Comparison of ENCODE assay signal across 28 cellular contexts in genomic region chr5:180365829-180366228, GRCh38. TPM values are rescaled to one million over a fixed set of nuclear protein-coding genes. Genes with fewer than 3 reads are reported as not detected.
"Had no signal": no experiment of that assay in that cellular context is flagged by ENCODE, and none has a peak within 500 bp of the region (broad histone marks: within the 10 kb centered on the region; RNA-seq: fewer than 3 reads in every experiment).

No MANE protein-coding gene starts in this region.

- H3K27ac Mint-ChIP-seq: activated B cell treated with CpG ODN at 0.5 μM for 24 hours; activated CD4-positive, alpha-beta T cell treated with anti-CD3 and anti-CD28 coated beads for 36 hours; activated naive CD8-positive, alpha-beta T cell treated with anti-CD3 and anti-CD28 coated beads for 36 hours; activated T-cell treated with anti-CD3 and anti-CD28 coated beads, Interleukin-2, amount 50 U/mL, for 24 hours; activated T-helper 2 cell treated with anti-CD3 and anti-CD28 coated beads, Interferon-gamma antibody, Interleukin-2, Interleukin-4, amounts not matched to agents 10 μg/mL and 5 μg/mL and 100 μg/mL, durations not matched to agents 14 hours and 24 hours and 36 hours; endodermal cell; naive B cell; stimulated activated naive CD8-positive, alpha-beta T cell treated with anti-CD3 and anti-CD28 coated beads, Interleukin-15, amount 100 ng/mL, for 72 hours; T-helper 17 cell had no signal

- H3K4me1 Mint-ChIP-seq: activated B cell treated with CpG ODN at 0.5 μM for 24 hours; activated CD4-positive, alpha-beta T cell treated with anti-CD3 and anti-CD28 coated beads for 36 hours; activated naive CD8-positive, alpha-beta T cell treated with anti-CD3 and anti-CD28 coated beads for 36 hours; endodermal cell; naive B cell; neural crest cell; stimulated activated naive CD8-positive, alpha-beta T cell treated with anti-CD3 and anti-CD28 coated beads, Interleukin-15, amount 100 ng/mL, for 72 hours had no signal

- H3K4me3 Mint-ChIP-seq: activated B cell treated with CpG ODN at 0.5 μM for 24 hours; activated CD4-positive, alpha-beta T cell treated with anti-CD3 and anti-CD28 coated beads for 36 hours; activated naive CD8-positive, alpha-beta T cell treated with anti-CD3 and anti-CD28 coated beads for 36 hours; activated T-cell treated with anti-CD3 and anti-CD28 coated beads, Interleukin-2, amount 50 U/mL, for 24 hours; endodermal cell; naive B cell; neural crest cell; stimulated activated naive CD8-positive, alpha-beta T cell treated with anti-CD3 and anti-CD28 coated beads, Interleukin-15, amount 100 ng/mL, for 72 hours; T-helper 17 cell had no signal

- H3K9me3 ChIP-seq: heart left ventricle, mucosa of descending colon, ovary, prostate gland, right atrium auricular region, tibial nerve had no signal

- H3K36me3 ChIP-seq: heart left ventricle, ovary, prostate gland, right atrium auricular region, tibial nerve had no signal

- DNase-seq: activated B cell treated with CpG ODN at 0.5 μM for 24 hours; activated CD4-positive, alpha-beta T cell treated with anti-CD3 and anti-CD28 coated beads for 36 hours; activated CD4-positive, alpha-beta T cell treated with anti-CD3 and anti-CD28 coated beads, Interleukin-2, amount 50 U/mL, for 4 hours; activated CD8-positive, alpha-beta memory T cell treated with anti-CD3 and anti-CD28 coated beads for 24 hours; activated CD8-positive, alpha-beta memory T cell treated with anti-CD3 and anti-CD28 coated beads, Interleukin-2, amount 50 U/mL, for 4 hours; activated naive CD4-positive, alpha-beta T cell; activated naive CD8-positive, alpha-beta T cell treated with anti-CD3 and anti-CD28 coated beads for 36 hours; activated T-cell treated with anti-CD3 and anti-CD28 coated beads, Interleukin-2, amount 50 U/mL, for 24 hours; amniotic stem cell; endodermal cell; heart left ventricle; left cardiac atrium; mesenchymal stem cell; mucosa of descending colon; naive B cell; ovary; stimulated activated CD4-positive, alpha-beta T cell treated with anti-CD3 and anti-CD28 coated beads, Interleukin-12 subunit alpha, Interleukin-12 subunit beta, amount 100 ng/mL, for 4 hours; stimulated activated naive CD8-positive, alpha-beta T cell treated with anti-CD3 and anti-CD28 coated beads, Interleukin-15, amount 100 ng/mL, for 72 hours; SW 1271; T-helper 17 cell had no signal

- ATAC-seq: activated CD4-positive, alpha-beta T cell treated with anti-CD3 and anti-CD28 coated beads for 36 hours; heart left ventricle; mucosa of descending colon; stimulated activated naive CD8-positive, alpha-beta T cell treated with anti-CD3 and anti-CD28 coated beads, Interleukin-15, amount 100 ng/mL, for 72 hours; T-helper 17 cell had no signal

- H3K36me3 Mint-ChIP-seq: activated naive CD8-positive, alpha-beta T cell treated with anti-CD3 and anti-CD28 coated beads for 36 hours; naive B cell had no signal

- H3K27ac ChIP-seq: epithelial cell of prostate, heart left ventricle, ovary, prostate gland, right atrium auricular region had no signal

- FAIRE-seq: colon, islet of Langerhans had no signal

- H3K4me1 ChIP-seq: prostate gland, right atrium auricular region had no signal

- H3K27me3 Mint-ChIP-seq: activated CD4-positive, alpha-beta T cell treated with anti-CD3 and anti-CD28 coated beads for 36 hours; activated naive CD8-positive, alpha-beta T cell treated with anti-CD3 and anti-CD28 coated beads for 36 hours; activated T-cell treated with anti-CD3 and anti-CD28 coated beads, Interleukin-2, amount 50 U/mL, for 24 hours; stimulated activated naive CD8-positive, alpha-beta T cell treated with anti-CD3 and anti-CD28 coated beads, Interleukin-15, amount 100 ng/mL, for 72 hours had no signal

- H3K27me3 ChIP-seq: ovary, right atrium auricular region, tibial nerve had no signal

- H3K9me3 Mint-ChIP-seq: activated B cell treated with CpG ODN at 0.5 μM for 24 hours; activated naive CD8-positive, alpha-beta T cell treated with anti-CD3 and anti-CD28 coated beads for 36 hours; activated T-cell treated with anti-CD3 and anti-CD28 coated beads, Interleukin-2, amount 50 U/mL, for 24 hours; activated T-helper 2 cell treated with anti-CD3 and anti-CD28 coated beads, Interferon-gamma antibody, Interleukin-2, Interleukin-4, amounts not matched to agents 10 μg/mL and 5 μg/mL and 100 μg/mL, durations not matched to agents 14 hours and 24 hours and 36 hours; endodermal cell; naive B cell; neural crest cell; stimulated activated naive CD8-positive, alpha-beta T cell treated with anti-CD3 and anti-CD28 coated beads, Interleukin-15, amount 100 ng/mL, for 72 hours had no signal

- H3K4me3 ChIP-seq: heart left ventricle, mucosa of descending colon, ovary, prostate gland, right atrium auricular region, tibial nerve had no signal

RNA-seq across cellular contexts. Expression of gene GFPT2, which starts 12.7 kb away (rescaled TPM):
- total RNA-seq: activated T-helper 2 cell treated with anti-CD3 and anti-CD28 coated beads, Interferon-gamma antibody, Interleukin-2, Interleukin-4, amounts not matched to agents 10 μg/mL and 5 μg/mL and 100 μg/mL, durations not matched to agents 14 hours and 24 hours and 36 hours had no signal
